1 cellular context compared by ENCODE assay signal in the genomic region with DNA sequence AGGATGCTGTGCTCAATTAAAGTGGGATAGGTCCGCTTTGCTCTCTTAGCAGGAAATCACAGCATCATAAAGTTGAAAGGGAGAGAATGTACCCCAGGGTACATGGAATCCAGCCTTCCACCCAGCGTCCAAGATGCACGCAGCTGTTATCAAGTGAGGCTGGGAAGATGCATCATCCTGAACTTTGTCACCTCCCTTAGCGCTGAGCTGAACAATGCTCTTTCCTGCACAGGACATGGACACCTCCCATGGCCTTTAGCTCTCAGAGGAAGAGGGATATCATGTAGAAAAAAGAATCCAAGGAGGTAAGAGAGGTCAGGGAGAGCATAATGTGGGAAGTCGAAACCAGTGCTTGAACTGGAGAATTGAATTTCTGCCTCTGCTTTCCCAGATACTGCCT.
TF ChIP-seq lines count a peak whose summit lies in the region.

No MANE protein-coding gene starts in this region.

TF ChIP-seq in HepG2, 621 proteins besides CTCF, POLR2A, EP300 and RAD21 (continued from another document):
- TF ChIP-seq ZNF720 (CRISPR knock-in tag; IDR thresholded peaks at IDR 0.05) (no peak), ZIK1 (CRISPR knock-in tag; IDR thresholded peaks at IDR 0.05; ENCODE audit: borderline replicate concordance, low read depth) (no peak), ZNF768 (CRISPR knock-in tag; IDR thresholded peaks at IDR 0.05) (no peak), ZNF780A (CRISPR knock-in tag; IDR thresholded peaks at IDR 0.05) (no peak)
- TF ChIP-seq, protein P1, sequence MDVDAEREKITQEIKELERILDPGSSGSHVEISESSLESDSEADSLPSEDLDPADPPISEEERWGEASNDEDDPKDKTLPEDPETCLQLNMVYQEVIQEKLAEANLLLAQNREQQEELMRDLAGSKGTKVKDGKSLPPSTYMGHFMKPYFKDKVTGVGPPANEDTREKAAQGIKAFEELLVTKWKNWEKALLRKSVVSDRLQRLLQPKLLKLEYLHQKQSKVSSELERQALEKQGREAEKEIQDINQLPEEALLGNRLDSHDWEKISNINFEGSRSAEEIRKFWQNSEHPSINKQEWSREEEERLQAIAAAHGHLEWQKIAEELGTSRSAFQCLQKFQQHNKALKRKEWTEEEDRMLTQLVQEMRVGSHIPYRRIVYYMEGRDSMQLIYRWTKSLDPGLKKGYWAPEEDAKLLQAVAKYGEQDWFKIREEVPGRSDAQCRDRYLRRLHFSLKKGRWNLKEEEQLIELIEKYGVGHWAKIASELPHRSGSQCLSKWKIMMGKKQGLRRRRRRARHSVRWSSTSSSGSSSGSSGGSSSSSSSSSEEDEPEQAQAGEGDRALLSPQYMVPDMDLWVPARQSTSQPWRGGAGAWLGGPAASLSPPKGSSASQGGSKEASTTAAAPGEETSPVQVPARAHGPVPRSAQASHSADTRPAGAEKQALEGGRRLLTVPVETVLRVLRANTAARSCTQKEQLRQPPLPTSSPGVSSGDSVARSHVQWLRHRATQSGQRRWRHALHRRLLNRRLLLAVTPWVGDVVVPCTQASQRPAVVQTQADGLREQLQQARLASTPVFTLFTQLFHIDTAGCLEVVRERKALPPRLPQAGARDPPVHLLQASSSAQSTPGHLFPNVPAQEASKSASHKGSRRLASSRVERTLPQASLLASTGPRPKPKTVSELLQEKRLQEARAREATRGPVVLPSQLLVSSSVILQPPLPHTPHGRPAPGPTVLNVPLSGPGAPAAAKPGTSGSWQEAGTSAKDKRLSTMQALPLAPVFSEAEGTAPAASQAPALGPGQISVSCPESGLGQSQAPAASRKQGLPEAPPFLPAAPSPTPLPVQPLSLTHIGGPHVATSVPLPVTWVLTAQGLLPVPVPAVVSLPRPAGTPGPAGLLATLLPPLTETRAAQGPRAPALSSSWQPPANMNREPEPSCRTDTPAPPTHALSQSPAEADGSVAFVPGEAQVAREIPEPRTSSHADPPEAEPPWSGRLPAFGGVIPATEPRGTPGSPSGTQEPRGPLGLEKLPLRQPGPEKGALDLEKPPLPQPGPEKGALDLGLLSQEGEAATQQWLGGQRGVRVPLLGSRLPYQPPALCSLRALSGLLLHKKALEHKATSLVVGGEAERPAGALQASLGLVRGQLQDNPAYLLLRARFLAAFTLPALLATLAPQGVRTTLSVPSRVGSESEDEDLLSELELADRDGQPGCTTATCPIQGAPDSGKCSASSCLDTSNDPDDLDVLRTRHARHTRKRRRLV (CRISPR knock-in tag; IDR thresholded peaks at IDR 0.05), result no peak
